In the genomic region with DNA sequence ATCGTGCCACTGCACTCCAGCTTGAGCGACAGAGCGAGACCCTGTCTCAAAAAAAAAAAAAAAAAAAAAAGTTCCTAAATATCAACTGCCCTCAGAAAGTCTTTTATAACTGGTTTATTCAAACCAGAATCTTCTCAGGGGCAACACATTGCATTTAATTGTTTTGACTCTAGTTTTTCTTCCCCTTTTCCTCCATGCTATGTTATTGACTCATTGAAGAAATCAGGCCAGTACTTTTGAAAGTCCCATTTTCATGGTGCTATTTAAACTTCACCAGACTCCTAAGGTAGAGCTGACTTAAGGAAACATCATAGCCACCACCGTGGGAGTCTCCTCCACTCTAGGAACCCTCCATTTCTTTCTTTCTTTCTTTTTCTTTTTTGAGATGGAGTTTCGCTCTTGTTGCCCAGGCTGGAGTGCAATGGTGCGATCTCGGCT, we compare ENCODE assay signal across 1 cellular context.
A peak's percentile ranks its signal among the peaks of the same experiment; 100 is the strongest.
TF ChIP-seq lines count a peak whose summit lies in the region.

No MANE protein-coding gene starts in this region.

TF ChIP-seq in GM12878, 131 proteins besides CTCF, POLR2A, EP300 and RAD21 (continued from another document and continues in another):
- TF ChIP-seq ZNF384 (IDR thresholded peaks at IDR 0.05; ENCODE audit: borderline replicate concordance, low read depth, low read length) (peak; percentile 69; the same call in 1 of the 2 replicates), SP1 (IDR thresholded peaks at IDR 0.05; ENCODE audit: low read depth, low read length) (no peak), CBFB (IDR thresholded peaks at IDR 0.05; ENCODE audit: low read depth) (no peak), ESRRA (IDR thresholded peaks at IDR 0.05; ENCODE audit: low read length) (no peak), NFIC (IDR thresholded peaks at IDR 0.05; ENCODE audit: low read depth, low read length) (no peak), TARDBP (IDR thresholded peaks at IDR 0.05; ENCODE audit: borderline replicate concordance) (no peak), DPF2 (IDR thresholded peaks at IDR 0.05) (peak; percentile 58; the same call in 1 of the 2 replicates), BCL11A (IDR thresholded peaks at IDR 0.05; ENCODE audit: low read depth, low read length) (peak; percentile 47; the same call in 1 of the 2 replicates), TCF12 (IDR thresholded peaks at IDR 0.05; ENCODE audit: low read depth, low read length) (no peak), EZH2 (IDR thresholded peaks at IDR 0.05; ENCODE audit: borderline replicate concordance, control insufficient read depth, low read depth, low read length) (no peak), MTA2 (IDR thresholded peaks at IDR 0.05; ENCODE audit: low read depth) (peak; percentile 89), IKZF1 (conservative IDR thresholded peaks at IDR 0.05) (peak; percentile 62; the same call in 1 of the 2 replicates), HCFC1 (IDR thresholded peaks at IDR 0.05; ENCODE audit: low read length) (no peak), TCF3 (IDR thresholded peaks at IDR 0.05; ENCODE audit: borderline replicate concordance, insufficient read depth, low read depth, low read length) (no peak), SMAD1 (IDR thresholded peaks at IDR 0.05; ENCODE audit: low read depth, partially characterized antibody) (peak; percentile 52), NRF1 (conservative IDR thresholded peaks at IDR 0.05; ENCODE audit: low read depth, low read length) (no peak), EGR1 (IDR thresholded peaks at IDR 0.05; ENCODE audit: borderline replicate concordance in 1 of 2, low read depth in 2 of 2, low read length in 2 of 2) (no peak), MEF2B (IDR thresholded peaks at IDR 0.05; ENCODE audit: partially characterized antibody, poor library complexity, severe bottlenecking) (peak; percentile 74), KAT2A (conservative IDR thresholded peaks at IDR 0.05; ENCODE audit: control insufficient read depth, low read depth, low read length) (no peak), CBX3 (IDR thresholded peaks at IDR 0.05; ENCODE audit: borderline replicate concordance, low read depth) (no peak), SRF (IDR thresholded peaks at IDR 0.05; ENCODE audit: low read depth in 2 of 2, low read length in 2 of 2) (no peak), JUND (IDR thresholded peaks at IDR 0.05; ENCODE audit: low read depth, low read length) (no peak), BACH1 (IDR thresholded peaks at IDR 0.05; ENCODE audit: borderline replicate concordance) (no peak), FOXM1 (IDR thresholded peaks at IDR 0.05; ENCODE audit: low read depth, low read length) (no peak), RAD51 (IDR thresholded peaks at IDR 0.05) (peak; percentile 37; the same call in 1 of the 2 replicates), ZNF24 (IDR thresholded peaks at IDR 0.05) (0 out of 2 replicates have a peak, but pooled peaks have one; percentile 27), SREBF1 (IDR thresholded peaks at IDR 0.05; ENCODE audit: low read length) (no peak), CREB1 (IDR thresholded peaks at IDR 0.05; ENCODE audit: low read depth) (no peak)
- TF ChIP-seq, protein P1, sequence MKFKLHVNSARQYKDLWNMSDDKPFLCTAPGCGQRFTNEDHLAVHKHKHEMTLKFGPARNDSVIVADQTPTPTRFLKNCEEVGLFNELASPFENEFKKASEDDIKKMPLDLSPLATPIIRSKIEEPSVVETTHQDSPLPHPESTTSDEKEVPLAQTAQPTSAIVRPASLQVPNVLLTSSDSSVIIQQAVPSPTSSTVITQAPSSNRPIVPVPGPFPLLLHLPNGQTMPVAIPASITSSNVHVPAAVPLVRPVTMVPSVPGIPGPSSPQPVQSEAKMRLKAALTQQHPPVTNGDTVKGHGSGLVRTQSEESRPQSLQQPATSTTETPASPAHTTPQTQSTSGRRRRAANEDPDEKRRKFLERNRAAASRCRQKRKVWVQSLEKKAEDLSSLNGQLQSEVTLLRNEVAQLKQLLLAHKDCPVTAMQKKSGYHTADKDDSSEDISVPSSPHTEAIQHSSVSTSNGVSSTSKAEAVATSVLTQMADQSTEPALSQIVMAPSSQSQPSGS (IDR thresholded peaks at IDR 0.05; ENCODE audit: low read length) = peak; percentile 47
- TF ChIP-seq, protein P2, sequence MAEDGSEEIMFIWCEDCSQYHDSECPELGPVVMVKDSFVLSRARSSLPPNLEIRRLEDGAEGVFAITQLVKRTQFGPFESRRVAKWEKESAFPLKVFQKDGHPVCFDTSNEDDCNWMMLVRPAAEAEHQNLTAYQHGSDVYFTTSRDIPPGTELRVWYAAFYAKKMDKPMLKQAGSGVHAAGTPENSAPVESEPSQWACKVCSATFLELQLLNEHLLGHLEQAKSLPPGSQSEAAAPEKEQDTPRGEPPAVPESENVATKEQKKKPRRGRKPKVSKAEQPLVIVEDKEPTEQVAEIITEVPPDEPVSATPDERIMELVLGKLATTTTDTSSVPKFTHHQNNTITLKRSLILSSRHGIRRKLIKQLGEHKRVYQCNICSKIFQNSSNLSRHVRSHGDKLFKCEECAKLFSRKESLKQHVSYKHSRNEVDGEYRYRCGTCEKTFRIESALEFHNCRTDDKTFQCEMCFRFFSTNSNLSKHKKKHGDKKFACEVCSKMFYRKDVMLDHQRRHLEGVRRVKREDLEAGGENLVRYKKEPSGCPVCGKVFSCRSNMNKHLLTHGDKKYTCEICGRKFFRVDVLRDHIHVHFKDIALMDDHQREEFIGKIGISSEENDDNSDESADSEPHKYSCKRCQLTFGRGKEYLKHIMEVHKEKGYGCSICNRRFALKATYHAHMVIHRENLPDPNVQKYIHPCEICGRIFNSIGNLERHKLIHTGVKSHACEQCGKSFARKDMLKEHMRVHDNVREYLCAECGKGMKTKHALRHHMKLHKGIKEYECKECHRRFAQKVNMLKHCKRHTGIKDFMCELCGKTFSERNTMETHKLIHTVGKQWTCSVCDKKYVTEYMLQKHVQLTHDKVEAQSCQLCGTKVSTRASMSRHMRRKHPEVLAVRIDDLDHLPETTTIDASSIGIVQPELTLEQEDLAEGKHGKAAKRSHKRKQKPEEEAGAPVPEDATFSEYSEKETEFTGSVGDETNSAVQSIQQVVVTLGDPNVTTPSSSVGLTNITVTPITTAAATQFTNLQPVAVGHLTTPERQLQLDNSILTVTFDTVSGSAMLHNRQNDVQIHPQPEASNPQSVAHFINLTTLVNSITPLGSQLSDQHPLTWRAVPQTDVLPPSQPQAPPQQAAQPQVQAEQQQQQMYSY (CRISPR knock-in tag; IDR thresholded peaks at IDR 0.05) = no peak
- TF ChIP-seq, protein P3, sequence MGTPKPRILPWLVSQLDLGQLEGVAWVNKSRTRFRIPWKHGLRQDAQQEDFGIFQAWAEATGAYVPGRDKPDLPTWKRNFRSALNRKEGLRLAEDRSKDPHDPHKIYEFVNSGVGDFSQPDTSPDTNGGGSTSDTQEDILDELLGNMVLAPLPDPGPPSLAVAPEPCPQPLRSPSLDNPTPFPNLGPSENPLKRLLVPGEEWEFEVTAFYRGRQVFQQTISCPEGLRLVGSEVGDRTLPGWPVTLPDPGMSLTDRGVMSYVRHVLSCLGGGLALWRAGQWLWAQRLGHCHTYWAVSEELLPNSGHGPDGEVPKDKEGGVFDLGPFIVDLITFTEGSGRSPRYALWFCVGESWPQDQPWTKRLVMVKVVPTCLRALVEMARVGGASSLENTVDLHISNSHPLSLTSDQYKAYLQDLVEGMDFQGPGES (IDR thresholded peaks at IDR 0.05) = no peak
- TF ChIP-seq, protein P4, sequence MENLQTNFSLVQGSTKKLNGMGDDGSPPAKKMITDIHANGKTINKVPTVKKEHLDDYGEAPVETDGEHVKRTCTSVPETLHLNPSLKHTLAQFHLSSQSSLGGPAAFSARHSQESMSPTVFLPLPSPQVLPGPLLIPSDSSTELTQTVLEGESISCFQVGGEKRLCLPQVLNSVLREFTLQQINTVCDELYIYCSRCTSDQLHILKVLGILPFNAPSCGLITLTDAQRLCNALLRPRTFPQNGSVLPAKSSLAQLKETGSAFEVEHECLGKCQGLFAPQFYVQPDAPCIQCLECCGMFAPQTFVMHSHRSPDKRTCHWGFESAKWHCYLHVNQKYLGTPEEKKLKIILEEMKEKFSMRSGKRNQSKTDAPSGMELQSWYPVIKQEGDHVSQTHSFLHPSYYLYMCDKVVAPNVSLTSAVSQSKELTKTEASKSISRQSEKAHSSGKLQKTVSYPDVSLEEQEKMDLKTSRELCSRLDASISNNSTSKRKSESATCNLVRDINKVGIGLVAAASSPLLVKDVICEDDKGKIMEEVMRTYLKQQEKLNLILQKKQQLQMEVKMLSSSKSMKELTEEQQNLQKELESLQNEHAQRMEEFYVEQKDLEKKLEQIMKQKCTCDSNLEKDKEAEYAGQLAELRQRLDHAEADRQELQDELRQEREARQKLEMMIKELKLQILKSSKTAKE (IDR thresholded peaks at IDR 0.05; ENCODE audit: low read depth, poor library complexity, severe bottlenecking) = peak; percentile 63
- TF ChIP-seq, protein P5, sequence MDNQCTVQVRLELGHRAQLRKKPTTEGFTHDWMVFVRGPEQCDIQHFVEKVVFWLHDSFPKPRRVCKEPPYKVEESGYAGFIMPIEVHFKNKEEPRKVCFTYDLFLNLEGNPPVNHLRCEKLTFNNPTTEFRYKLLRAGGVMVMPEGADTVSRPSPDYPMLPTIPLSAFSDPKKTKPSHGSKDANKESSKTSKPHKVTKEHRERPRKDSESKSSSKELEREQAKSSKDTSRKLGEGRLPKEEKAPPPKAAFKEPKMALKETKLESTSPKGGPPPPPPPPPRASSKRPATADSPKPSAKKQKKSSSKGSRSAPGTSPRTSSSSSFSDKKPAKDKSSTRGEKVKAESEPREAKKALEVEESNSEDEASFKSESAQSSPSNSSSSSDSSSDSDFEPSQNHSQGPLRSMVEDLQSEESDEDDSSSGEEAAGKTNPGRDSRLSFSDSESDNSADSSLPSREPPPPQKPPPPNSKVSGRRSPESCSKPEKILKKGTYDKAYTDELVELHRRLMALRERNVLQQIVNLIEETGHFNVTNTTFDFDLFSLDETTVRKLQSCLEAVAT (IDR thresholded peaks at IDR 0.05) = peak; percentile 49; the same call in 1 of the 2 replicates
- TF ChIP-seq, protein P6, sequence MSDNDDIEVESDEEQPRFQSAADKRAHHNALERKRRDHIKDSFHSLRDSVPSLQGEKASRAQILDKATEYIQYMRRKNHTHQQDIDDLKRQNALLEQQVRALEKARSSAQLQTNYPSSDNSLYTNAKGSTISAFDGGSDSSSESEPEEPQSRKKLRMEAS (IDR thresholded peaks at IDR 0.05; ENCODE audit: low read depth, low read length) = no peak
- TF ChIP-seq, protein P7, sequence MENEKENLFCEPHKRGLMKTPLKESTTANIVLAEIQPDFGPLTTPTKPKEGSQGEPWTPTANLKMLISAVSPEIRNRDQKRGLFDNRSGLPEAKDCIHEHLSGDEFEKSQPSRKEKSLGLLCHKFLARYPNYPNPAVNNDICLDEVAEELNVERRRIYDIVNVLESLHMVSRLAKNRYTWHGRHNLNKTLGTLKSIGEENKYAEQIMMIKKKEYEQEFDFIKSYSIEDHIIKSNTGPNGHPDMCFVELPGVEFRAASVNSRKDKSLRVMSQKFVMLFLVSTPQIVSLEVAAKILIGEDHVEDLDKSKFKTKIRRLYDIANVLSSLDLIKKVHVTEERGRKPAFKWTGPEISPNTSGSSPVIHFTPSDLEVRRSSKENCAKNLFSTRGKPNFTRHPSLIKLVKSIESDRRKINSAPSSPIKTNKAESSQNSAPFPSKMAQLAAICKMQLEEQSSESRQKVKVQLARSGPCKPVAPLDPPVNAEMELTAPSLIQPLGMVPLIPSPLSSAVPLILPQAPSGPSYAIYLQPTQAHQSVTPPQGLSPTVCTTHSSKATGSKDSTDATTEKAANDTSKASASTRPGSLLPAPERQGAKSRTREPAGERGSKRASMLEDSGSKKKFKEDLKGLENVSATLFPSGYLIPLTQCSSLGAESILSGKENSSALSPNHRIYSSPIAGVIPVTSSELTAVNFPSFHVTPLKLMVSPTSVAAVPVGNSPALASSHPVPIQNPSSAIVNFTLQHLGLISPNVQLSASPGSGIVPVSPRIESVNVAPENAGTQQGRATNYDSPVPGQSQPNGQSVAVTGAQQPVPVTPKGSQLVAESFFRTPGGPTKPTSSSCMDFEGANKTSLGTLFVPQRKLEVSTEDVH (IDR thresholded peaks at IDR 0.05; ENCODE audit: low read depth, partially characterized antibody) = no peak
- TF ChIP-seq, protein P8, sequence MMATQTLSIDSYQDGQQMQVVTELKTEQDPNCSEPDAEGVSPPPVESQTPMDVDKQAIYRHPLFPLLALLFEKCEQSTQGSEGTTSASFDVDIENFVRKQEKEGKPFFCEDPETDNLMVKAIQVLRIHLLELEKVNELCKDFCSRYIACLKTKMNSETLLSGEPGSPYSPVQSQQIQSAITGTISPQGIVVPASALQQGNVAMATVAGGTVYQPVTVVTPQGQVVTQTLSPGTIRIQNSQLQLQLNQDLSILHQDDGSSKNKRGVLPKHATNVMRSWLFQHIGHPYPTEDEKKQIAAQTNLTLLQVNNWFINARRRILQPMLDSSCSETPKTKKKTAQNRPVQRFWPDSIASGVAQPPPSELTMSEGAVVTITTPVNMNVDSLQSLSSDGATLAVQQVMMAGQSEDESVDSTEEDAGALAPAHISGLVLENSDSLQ (IDR thresholded peaks at IDR 0.05) = peak; percentile 86
- TF ChIP-seq, protein P9, sequence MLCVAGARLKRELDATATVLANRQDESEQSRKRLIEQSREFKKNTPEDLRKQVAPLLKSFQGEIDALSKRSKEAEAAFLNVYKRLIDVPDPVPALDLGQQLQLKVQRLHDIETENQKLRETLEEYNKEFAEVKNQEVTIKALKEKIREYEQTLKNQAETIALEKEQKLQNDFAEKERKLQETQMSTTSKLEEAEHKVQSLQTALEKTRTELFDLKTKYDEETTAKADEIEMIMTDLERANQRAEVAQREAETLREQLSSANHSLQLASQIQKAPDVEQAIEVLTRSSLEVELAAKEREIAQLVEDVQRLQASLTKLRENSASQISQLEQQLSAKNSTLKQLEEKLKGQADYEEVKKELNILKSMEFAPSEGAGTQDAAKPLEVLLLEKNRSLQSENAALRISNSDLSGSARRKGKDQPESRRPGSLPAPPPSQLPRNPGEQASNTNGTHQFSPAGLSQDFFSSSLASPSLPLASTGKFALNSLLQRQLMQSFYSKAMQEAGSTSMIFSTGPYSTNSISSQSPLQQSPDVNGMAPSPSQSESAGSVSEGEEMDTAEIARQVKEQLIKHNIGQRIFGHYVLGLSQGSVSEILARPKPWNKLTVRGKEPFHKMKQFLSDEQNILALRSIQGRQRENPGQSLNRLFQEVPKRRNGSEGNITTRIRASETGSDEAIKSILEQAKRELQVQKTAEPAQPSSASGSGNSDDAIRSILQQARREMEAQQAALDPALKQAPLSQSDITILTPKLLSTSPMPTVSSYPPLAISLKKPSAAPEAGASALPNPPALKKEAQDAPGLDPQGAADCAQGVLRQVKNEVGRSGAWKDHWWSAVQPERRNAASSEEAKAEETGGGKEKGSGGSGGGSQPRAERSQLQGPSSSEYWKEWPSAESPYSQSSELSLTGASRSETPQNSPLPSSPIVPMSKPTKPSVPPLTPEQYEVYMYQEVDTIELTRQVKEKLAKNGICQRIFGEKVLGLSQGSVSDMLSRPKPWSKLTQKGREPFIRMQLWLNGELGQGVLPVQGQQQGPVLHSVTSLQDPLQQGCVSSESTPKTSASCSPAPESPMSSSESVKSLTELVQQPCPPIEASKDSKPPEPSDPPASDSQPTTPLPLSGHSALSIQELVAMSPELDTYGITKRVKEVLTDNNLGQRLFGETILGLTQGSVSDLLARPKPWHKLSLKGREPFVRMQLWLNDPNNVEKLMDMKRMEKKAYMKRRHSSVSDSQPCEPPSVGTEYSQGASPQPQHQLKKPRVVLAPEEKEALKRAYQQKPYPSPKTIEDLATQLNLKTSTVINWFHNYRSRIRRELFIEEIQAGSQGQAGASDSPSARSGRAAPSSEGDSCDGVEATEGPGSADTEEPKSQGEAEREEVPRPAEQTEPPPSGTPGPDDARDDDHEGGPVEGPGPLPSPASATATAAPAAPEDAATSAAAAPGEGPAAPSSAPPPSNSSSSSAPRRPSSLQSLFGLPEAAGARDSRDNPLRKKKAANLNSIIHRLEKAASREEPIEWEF (IDR thresholded peaks at IDR 0.05; ENCODE audit: insufficient replicate concordance, low read depth, low read length) = no peak
